21 cellular contexts compared by ENCODE assay signal in the genomic region with DNA sequence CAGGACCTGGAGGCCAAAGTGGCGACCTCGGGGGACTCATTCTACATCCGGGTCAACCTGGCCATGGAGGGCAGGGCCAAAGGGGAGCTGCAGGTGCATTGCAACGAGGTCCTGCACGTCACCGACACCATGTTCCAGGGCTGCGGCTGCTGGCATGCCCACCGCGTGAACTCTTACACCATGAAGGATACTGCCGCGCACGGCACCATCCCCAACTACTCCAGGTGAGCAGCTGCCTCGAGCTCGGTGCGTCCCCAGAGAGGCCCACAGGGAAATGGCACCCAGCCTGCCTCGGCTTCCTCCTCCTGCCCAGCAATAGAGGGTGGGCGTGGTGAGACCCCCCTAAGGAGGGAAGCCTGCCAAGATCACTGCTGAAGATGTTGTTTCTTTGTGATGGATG. TPM values are rescaled to one million over a fixed set of nuclear protein-coding genes. Genes with fewer than 3 reads are reported as not detected.
DNase-seq lines count a peak whose midpoint lies in the region; ATAC-seq, FAIRE-seq and TF ChIP-seq lines count a peak whose summit lies in the region.
"Had no signal": no experiment of that assay in that cellular context is flagged by ENCODE, and none has a peak within 500 bp of the region (broad histone marks: within the 10 kb centered on the region; RNA-seq: fewer than 3 reads in every experiment).

No MANE protein-coding gene starts in this region.

- no peak overlapping the region for H3K9ac ChIP-seq in kidney (ENCODE audit: low read length in 2 of 2)
- H3K9ac ChIP-seq: GM23248 had no signal

- H3K27ac Mint-ChIP-seq in T-cell, result peak overlapping the region; percentile 10 to 58
- H3K27ac Mint-ChIP-seq: H9 had no signal

- CTCF ChIA-PET in T-cell (lab: Charles Lee), result no interaction called here

- peak; percentile 23 for FAIRE-seq in bronchial epithelial cell (lab: Jason Lieb, UNC)
- no peak for FAIRE-seq in kidney (lab: Jason Lieb, UNC)
- FAIRE-seq: G401.6, GM12892, GM19239 had no signal

- H3K27ac ChIP-seq in RWPE2 (ENCODE audit: poor library complexity, severe bottlenecking) (no peak overlapping the region), kidney (ENCODE audit: low read depth in 2 of 2, low read length in 2 of 2) (no peak overlapping the region)
- H3K27ac ChIP-seq: GM23248 had no signal

- peaks cover 0 to 2% (median 0%) of the 10 kb centered on the region in 3 donors for H3K4me1 Mint-ChIP-seq in T-cell

- no peaks in the 10 kb centered on the region for H3K36me3 Mint-ChIP-seq in T-cell
- H3K36me3 Mint-ChIP-seq: CD4-positive, alpha-beta memory T cell had no signal

- no peak overlapping the region for H3K4me3 ChIP-seq in RWPE2 (ENCODE audit: severe bottlenecking)
- H3K4me3 ChIP-seq in bronchial epithelial cell (ENCODE audit: low read depth, low read length), result no peak overlapping the region
- no peak overlapping the region for H3K4me3 ChIP-seq in kidney (ENCODE audit: low read length in 2 of 2)
- H3K4me3 ChIP-seq: GM23248 had no signal

- no peaks in the 10 kb centered on the region for H3K36me3 ChIP-seq in RWPE2 (ENCODE audit: low read depth)
- H3K36me3 ChIP-seq in bronchial epithelial cell (ENCODE audit: control insufficient read depth, insufficient read depth, low read length), result no peaks in the 10 kb centered on the region
- no peaks in the 10 kb centered on the region for H3K36me3 ChIP-seq in kidney (ENCODE audit: control insufficient read depth in 1 of 2, insufficient read depth in 2 of 2, low read length in 2 of 2)

- no peaks in the 10 kb centered on the region for H3K27me3 Mint-ChIP-seq in T-cell
- H3K27me3 Mint-ChIP-seq: CD4-positive, alpha-beta memory T cell had no signal

- ATAC-seq in RWPE2 (ENCODE audit: low read depth) (no peak), T-cell (replicated peaks in 1 of 4) (no peak), HG02973 (IDR thresholded peaks at IDR 0.05; ENCODE audit: unreplicated experiment) (no peak)
- no peak for ATAC-seq in activated CD4-positive, CD25-positive, alpha-beta regulatory T cell treated with anti-CD3 and anti-CD28 coated beads, Interleukin-2, amount 50 U/mL, for 24 hours
- ATAC-seq: HCT116 had no signal

- TF ChIP-seq CTCF in RWPE2 (IDR thresholded peaks at IDR 0.05; ENCODE audit: poor library complexity, severe bottlenecking) (no peak), bronchial epithelial cell (IDR thresholded peaks at IDR 0.05; ENCODE audit: insufficient read depth, low read length, severe bottlenecking) (no peak), kidney (IDR thresholded peaks at IDR 0.05; ENCODE audit: borderline replicate concordance, extremely low read depth, insufficient read depth) (no peak)

- no peaks in the 10 kb centered on the region for H3K9me3 Mint-ChIP-seq in T-cell
- H3K9me3 Mint-ChIP-seq: CD4-positive, alpha-beta memory T cell had no signal

- H3K27me3 ChIP-seq in RWPE2 (ENCODE audit: insufficient read depth, poor library complexity, severe bottlenecking) (no peaks in the 10 kb centered on the region), bronchial epithelial cell (ENCODE audit: control insufficient read depth, insufficient read depth, low read length) (peaks cover 3% of the 10 kb centered on the region)

- H3K4me1 ChIP-seq in RWPE2 (ENCODE audit: insufficient read depth, poor library complexity, severe bottlenecking) (no peaks in the 10 kb centered on the region), kidney (ENCODE audit: control insufficient read depth in 1 of 2, insufficient read depth in 1 of 2, low read depth in 1 of 2, low read length in 2 of 2) (no peaks in the 10 kb centered on the region)

- DNase-seq in RWPE2 (ENCODE audit: low spot score) (peak; percentile 61), T-cell (no peak), bronchial epithelial cell (ENCODE audit: low read depth) (no peak), kidney (peak; percentile 59), epidermal melanocyte (ENCODE audit: insufficient read length, low spot score) (no peak)
- DNase-seq: C1 segment of cervical spinal cord; Calu3; CD4-positive, alpha-beta memory T cell; COR-L47; DMS53; DMS79 treated with DMSO at 0.1 percent for 48 hours; GM23248 had no signal

- intact Hi-C loops in kidney (cut with DNase I), result no loop called here

- no peak overlapping the region for H3K4me3 Mint-ChIP-seq in T-cell
- H3K4me3 Mint-ChIP-seq: H9 had no signal

- POLR2A ChIA-PET in T-cell (lab: Charles Lee), result no interaction called here

- no peaks in the 10 kb centered on the region for H3K9me3 ChIP-seq in RWPE2 (ENCODE audit: severe bottlenecking)
- no peaks in the 10 kb centered on the region for H3K9me3 ChIP-seq in kidney (ENCODE audit: control insufficient read depth in 1 of 2, low read length in 2 of 2)

RNA-seq across cellular contexts. Expression of a gene that starts 17.9 kb away (rescaled TPM):
- total RNA-seq in T-cell (100 to 1,000 TPM; 133 to 197 (median 155) TPM), bronchial epithelial cell (6.1 and 9.6 TPM in 2 replicates), kidney (63.2 TPM)
- polyA plus RNA-seq in kidney (ENCODE audit: insufficient read depth, low read depth, low replicate concordance), result 25.9 TPM

RNA-seq across cellular contexts. Expression of a gene that starts 18.0 kb away (rescaled TPM):
- total RNA-seq in T-cell, result 100 to 1,000 TPM in 3 of 5 donors, 10 to 100 TPM in 2; 45.9 to 123 (median 112) TPM
- total RNA-seq in bronchial epithelial cell, result 1.3 and 2.6 TPM in 2 replicates
- total RNA-seq in kidney, result 24.5 TPM
- polyA plus RNA-seq in kidney (ENCODE audit: insufficient read depth, low read depth, low replicate concordance), result 11.3 TPM

RNA-seq across cellular contexts. Expression of a gene that starts 32.4 kb away (rescaled TPM):
- total RNA-seq in T-cell, result under 1 TPM in 2 of 5 donors, not detected in 3; 0.06 to 0.10 TPM
- total RNA-seq in bronchial epithelial cell, result 1.6 and 8.7 TPM in 2 replicates
- 1.7 TPM for total RNA-seq in kidney
- polyA plus RNA-seq in kidney (ENCODE audit: insufficient read depth, low read depth, low replicate concordance), result 0.17 TPM
- total RNA-seq: Daoy, GM23248 had no signal
- polyA plus RNA-seq: BJ had no signal

RNA-seq across cellular contexts. Expression of a gene that starts 55.3 kb away (rescaled TPM):
- total RNA-seq in T-cell (100 to 1,000 TPM in 1 of 5 donors, 10 to 100 TPM in 4; 70.1 to 105 (median 71.4) TPM), bronchial epithelial cell (101 and 176 TPM in 2 replicates), kidney (75.0 TPM)
- polyA plus RNA-seq in kidney (ENCODE audit: insufficient read depth, low read depth, low replicate concordance), result 63.6 TPM

RNA-seq across cellular contexts. Expression of a gene that starts 58.5 kb away (rescaled TPM):
- total RNA-seq in T-cell, result 100 to 1,000 TPM; 433 to 628 (median 590) TPM
- 41.3 and 46.2 TPM in 2 replicates for total RNA-seq in bronchial epithelial cell
- 276 TPM for total RNA-seq in kidney
- 43.4 TPM for polyA plus RNA-seq in kidney (ENCODE audit: insufficient read depth, low read depth, low replicate concordance)

Comparison
In these comparisons a context has a peak if more than half of its experiments do, and no peak if none do; other contexts are left out.
1. DNase-seq: peak in RWPE2 (single experiment) and kidney (single experiment); none in T-cell (0 of 34), bronchial epithelial cell (single experiment) and epidermal melanocyte (single experiment).